33 cellular contexts compared by ENCODE assay signal in genomic region chr2:96694279-96694678, GRCh38. TPM values are rescaled to one million over a fixed set of nuclear protein-coding genes. Genes with fewer than 3 reads are reported as not detected.
"Had no signal": no experiment of that assay in that cellular context is flagged by ENCODE, and none has a peak within 500 bp of the region (broad histone marks: within the 10 kb centered on the region; RNA-seq: fewer than 3 reads in every experiment).

No MANE protein-coding gene starts in this region.

- ATAC-seq: activated CD4-positive, alpha-beta T cell treated with anti-CD3 and anti-CD28 coated beads for 36 hours; activated CD8-positive, alpha-beta memory T cell treated with anti-CD3 and anti-CD28 coated beads, Interleukin-2, amount 10 ng/mL, durations not matched to agents 7 days and 5 days; activated CD8-positive, alpha-beta T cell treated with anti-CD3 and anti-CD28 coated beads, Interleukin-2, amount 10 ng/mL, durations not matched to agents 7 days and 5 days; activated naive CD4-positive, alpha-beta T cell treated with anti-CD3 and anti-CD28 coated beads, Interleukin-2, amount 50 U/mL, for 72 hours; activated T-cell treated with anti-CD3 and anti-CD28 coated beads, Interleukin-2, amount 50 U/mL, for 72 hours; esophagus mucosa; T-helper 17 cell had no signal

- H3K4me3 Mint-ChIP-seq: activated CD4-positive, alpha-beta memory T cell treated with anti-CD3 and anti-CD28 coated beads for 36 hours; activated CD4-positive, alpha-beta T cell treated with anti-CD3 and anti-CD28 coated beads for 36 hours; activated CD4-positive, alpha-beta T cell treated with anti-CD3 and anti-CD28 coated beads, Interleukin-2, amount 10 ng/mL, durations not matched to agents 24 days and 14 days; activated CD8-positive, alpha-beta memory T cell treated with anti-CD3 and anti-CD28 coated beads, Interleukin-2, amount 10 ng/mL, durations not matched to agents 7 days and 5 days; activated CD8-positive, alpha-beta T cell treated with anti-CD3 and anti-CD28 coated beads, Interleukin-2, amount 10 ng/mL, durations not matched to agents 7 days and 5 days; activated naive CD4-positive, alpha-beta T cell treated with anti-CD3 and anti-CD28 coated beads, Interleukin-2, amount 10 ng/mL, durations not matched to agents 7 days and 5 days; activated T-cell treated with anti-CD3 and anti-CD28 coated beads, Interleukin-2, amount 50 U/mL, for 72 hours; brain; T-helper 17 cell; T-helper 2 cell treated with Interferon-gamma antibody and Interleukin-4, amounts not matched to agents 5 μg/mL and 100 μg/mL, for 36 hours had no signal

- H3K9me3 Mint-ChIP-seq: activated CD4-positive, alpha-beta memory T cell treated with anti-CD3 and anti-CD28 coated beads for 36 hours; activated CD4-positive, alpha-beta T cell treated with anti-CD3 and anti-CD28 coated beads, Interleukin-2, amount 10 ng/mL, durations not matched to agents 24 days and 14 days; activated naive CD4-positive, alpha-beta T cell treated with anti-CD3 and anti-CD28 coated beads, Interleukin-2, amount 10 ng/mL, durations not matched to agents 7 days and 5 days; activated naive CD4-positive, alpha-beta T cell treated with anti-CD3 and anti-CD28 coated beads, Interleukin-2, amount 50 U/mL, for 72 hours; activated T-cell treated with anti-CD3 and anti-CD28 coated beads, Interleukin-2, amount 50 U/mL, for 72 hours; brain; T-helper 2 cell treated with Interferon-gamma antibody and Interleukin-4, amounts not matched to agents 5 μg/mL and 100 μg/mL, for 36 hours had no signal

- H3K27ac Mint-ChIP-seq: activated CD4-positive, alpha-beta memory T cell treated with anti-CD3 and anti-CD28 coated beads for 36 hours; activated CD4-positive, alpha-beta T cell treated with anti-CD3 and anti-CD28 coated beads for 36 hours; activated CD4-positive, alpha-beta T cell treated with anti-CD3 and anti-CD28 coated beads, Interleukin-2, amount 10 ng/mL, durations not matched to agents 24 days and 14 days; activated CD8-positive, alpha-beta memory T cell treated with anti-CD3 and anti-CD28 coated beads, Interleukin-2, amount 10 ng/mL, durations not matched to agents 7 days and 5 days; activated CD8-positive, alpha-beta T cell treated with anti-CD3 and anti-CD28 coated beads, Interleukin-2, amount 10 ng/mL, durations not matched to agents 7 days and 5 days; activated naive CD4-positive, alpha-beta T cell treated with anti-CD3 and anti-CD28 coated beads, Interleukin-2, amount 10 ng/mL, durations not matched to agents 7 days and 5 days; activated T-cell treated with anti-CD3 and anti-CD28 coated beads, Interleukin-2, amount 50 U/mL, for 72 hours; T-helper 17 cell; T-helper 2 cell treated with Interferon-gamma antibody and Interleukin-4, amounts not matched to agents 5 μg/mL and 100 μg/mL, for 36 hours had no signal

- H3K4me3 ChIP-seq: adrenal gland, ascending aorta, breast epithelium, cardiac muscle cell, colonic mucosa had no signal

- H3K36me3 ChIP-seq: adrenal gland, ascending aorta, breast epithelium, cardiac muscle cell, colonic mucosa had no signal

- H3K27me3 ChIP-seq: adrenal gland, ascending aorta, breast epithelium, cardiac muscle cell, colonic mucosa had no signal

- H3K27ac ChIP-seq: adrenal gland, ascending aorta, breast epithelium, cardiac muscle cell, colonic mucosa had no signal

- H3K4me1 ChIP-seq: adrenal gland, ascending aorta, breast epithelium, colonic mucosa had no signal

- H3K36me3 Mint-ChIP-seq: activated CD4-positive, alpha-beta memory T cell treated with anti-CD3 and anti-CD28 coated beads for 36 hours; activated CD8-positive, alpha-beta memory T cell treated with anti-CD3 and anti-CD28 coated beads, Interleukin-2, amount 10 ng/mL, durations not matched to agents 7 days and 5 days; activated naive CD4-positive, alpha-beta T cell treated with anti-CD3 and anti-CD28 coated beads, Interleukin-2, amount 10 ng/mL, durations not matched to agents 7 days and 5 days; activated naive CD4-positive, alpha-beta T cell treated with anti-CD3 and anti-CD28 coated beads, Interleukin-2, amount 50 U/mL, for 72 hours; brain had no signal

- H3K9me3 ChIP-seq: adrenal gland, ascending aorta, breast epithelium, colonic mucosa had no signal

- DNase-seq: activated CD4-positive, alpha-beta T cell treated with anti-CD3 and anti-CD28 coated beads for 36 hours; activated CD4-positive, alpha-beta T cell treated with anti-CD3 and anti-CD28 coated beads, Interleukin-2, amount 10 ng/mL, durations not matched to agents 24 days and 14 days; activated CD4-positive, CD25-positive, alpha-beta regulatory T cell; activated CD4-positive, CD25-positive, alpha-beta regulatory T cell treated with anti-CD3 and anti-CD28 coated beads, Interleukin-2, amount 50 U/mL, for 72 hours; activated CD8-positive, alpha-beta memory T cell treated with anti-CD3 and anti-CD28 coated beads, Interleukin-2, amount 10 ng/mL, durations not matched to agents 7 days and 5 days; activated CD8-positive, alpha-beta memory T cell treated with anti-CD3 and anti-CD28 coated beads, Interleukin-2, amount 50 U/mL, for 4 hours; activated CD8-positive, alpha-beta T cell treated with anti-CD3 and anti-CD28 coated beads, Interleukin-2, amount 10 ng/mL, durations not matched to agents 7 days and 5 days; activated gamma-delta T cell; activated naive CD4-positive, alpha-beta T cell; activated naive CD4-positive, alpha-beta T cell treated with anti-CD3 and anti-CD28 coated beads, Interleukin-2, amount 10 ng/mL, durations not matched to agents 7 days and 5 days; activated T-cell treated with anti-CD3 and anti-CD28 coated beads, Interleukin-2, amount 50 U/mL, for 1 hour; activated T-cell treated with anti-CD3 and anti-CD28 coated beads, Interleukin-2, amount 50 U/mL, for 72 hours; adrenal gland; central memory CD4-positive, alpha-beta T cell; cerebellar nuclear complex; colonic mucosa; effector CD8-positive, alpha-beta T cell; foreskin fibroblast; head of caudate nucleus; SW 1271; T-helper 1 cell; T-helper 17 cell; T1000 had no signal

- H3K27me3 Mint-ChIP-seq: activated CD4-positive, alpha-beta memory T cell treated with anti-CD3 and anti-CD28 coated beads for 36 hours; activated CD4-positive, alpha-beta T cell treated with anti-CD3 and anti-CD28 coated beads for 36 hours; activated CD4-positive, alpha-beta T cell treated with anti-CD3 and anti-CD28 coated beads, Interleukin-2, amount 10 ng/mL, durations not matched to agents 24 days and 14 days; activated CD8-positive, alpha-beta memory T cell treated with anti-CD3 and anti-CD28 coated beads, Interleukin-2, amount 10 ng/mL, durations not matched to agents 7 days and 5 days; activated naive CD4-positive, alpha-beta T cell treated with anti-CD3 and anti-CD28 coated beads, Interleukin-2, amount 10 ng/mL, durations not matched to agents 7 days and 5 days; T-helper 17 cell had no signal

- H3K4me1 Mint-ChIP-seq: activated CD4-positive, alpha-beta T cell treated with anti-CD3 and anti-CD28 coated beads for 36 hours; activated CD4-positive, alpha-beta T cell treated with anti-CD3 and anti-CD28 coated beads, Interleukin-2, amount 10 ng/mL, durations not matched to agents 24 days and 14 days; activated CD8-positive, alpha-beta memory T cell treated with anti-CD3 and anti-CD28 coated beads, Interleukin-2, amount 10 ng/mL, durations not matched to agents 7 days and 5 days; activated naive CD4-positive, alpha-beta T cell treated with anti-CD3 and anti-CD28 coated beads, Interleukin-2, amount 10 ng/mL, durations not matched to agents 7 days and 5 days; brain; T-helper 17 cell had no signal

RNA-seq across cellular contexts. Expression of gene FER1L5, which starts 51.7 kb away (rescaled TPM):
- total RNA-seq: activated CD4-positive, alpha-beta memory T cell treated with anti-CD3 and anti-CD28 coated beads for 36 hours; activated CD4-positive, alpha-beta T cell treated with anti-CD3 and anti-CD28 coated beads for 36 hours; activated CD4-positive, alpha-beta T cell treated with anti-CD3 and anti-CD28 coated beads, Interleukin-2, amount 10 ng/mL, durations not matched to agents 24 days and 14 days; activated CD8-positive, alpha-beta memory T cell treated with anti-CD3 and anti-CD28 coated beads for 36 hours; activated CD8-positive, alpha-beta memory T cell treated with anti-CD3 and anti-CD28 coated beads, Interleukin-2, amount 10 ng/mL, durations not matched to agents 7 days and 5 days; activated CD8-positive, alpha-beta T cell treated with anti-CD3 and anti-CD28 coated beads, Interleukin-2, amount 10 ng/mL, durations not matched to agents 7 days and 5 days; activated naive CD4-positive, alpha-beta T cell treated with anti-CD3 and anti-CD28 coated beads, Interleukin-2, amount 50 U/mL, for 72 hours; activated T-cell treated with anti-CD3 and anti-CD28 coated beads, Interleukin-2, amount 50 U/mL, for 72 hours; ascending aorta; colonic mucosa; dermis microvascular lymphatic vessel endothelial cell; T-helper 17 cell had no signal
